1 cellular context compared by ENCODE assay signal in genomic region chr19:2255982-2256685, GRCh38.
TF ChIP-seq lines count a peak whose summit lies in the region.

TSS of gene JSRP1 (minus strand) at chr19:2256417. CDS start at chr19:2255314, 1,103 bp downstream.

TF ChIP-seq in GM23338, 12 proteins besides CTCF, POLR2A, EP300 and RAD21:
- TF ChIP-seq ZNF462 (CRISPR knock-in tag; IDR thresholded peaks at IDR 0.05) (no peak), ZNF331 (CRISPR knock-in tag; IDR thresholded peaks at IDR 0.05; ENCODE audit: low read depth) (no peak), EZH2 (IDR thresholded peaks at IDR 0.05; ENCODE audit: low read depth, unreplicated experiment) (no peak), NANOG (IDR thresholded peaks at IDR 0.05; ENCODE audit: borderline replicate concordance) (no peak), REST (IDR thresholded peaks at IDR 0.05; ENCODE audit: unreplicated experiment) (no peak), JUNB (IDR thresholded peaks at IDR 0.05; ENCODE audit: unreplicated experiment) (no peak), CREB1 (CRISPR knock-in tag; IDR thresholded peaks at IDR 0.05; ENCODE audit: low read depth) (no peak), ZNF114 (CRISPR knock-in tag; IDR thresholded peaks at IDR 0.05) (no peak), ETS1 (IDR thresholded peaks at IDR 0.05) (no peak), POLR2AphosphoS5 (IDR thresholded peaks at IDR 0.05; ENCODE audit: low read depth) (no peak), STAT1 (IDR thresholded peaks at IDR 0.05; ENCODE audit: unreplicated experiment) (no peak), EZH2phosphoT487 (IDR thresholded peaks at IDR 0.05; ENCODE audit: unreplicated experiment) (no peak)
